1 cellular context compared by ENCODE assay signal in the genomic region with DNA sequence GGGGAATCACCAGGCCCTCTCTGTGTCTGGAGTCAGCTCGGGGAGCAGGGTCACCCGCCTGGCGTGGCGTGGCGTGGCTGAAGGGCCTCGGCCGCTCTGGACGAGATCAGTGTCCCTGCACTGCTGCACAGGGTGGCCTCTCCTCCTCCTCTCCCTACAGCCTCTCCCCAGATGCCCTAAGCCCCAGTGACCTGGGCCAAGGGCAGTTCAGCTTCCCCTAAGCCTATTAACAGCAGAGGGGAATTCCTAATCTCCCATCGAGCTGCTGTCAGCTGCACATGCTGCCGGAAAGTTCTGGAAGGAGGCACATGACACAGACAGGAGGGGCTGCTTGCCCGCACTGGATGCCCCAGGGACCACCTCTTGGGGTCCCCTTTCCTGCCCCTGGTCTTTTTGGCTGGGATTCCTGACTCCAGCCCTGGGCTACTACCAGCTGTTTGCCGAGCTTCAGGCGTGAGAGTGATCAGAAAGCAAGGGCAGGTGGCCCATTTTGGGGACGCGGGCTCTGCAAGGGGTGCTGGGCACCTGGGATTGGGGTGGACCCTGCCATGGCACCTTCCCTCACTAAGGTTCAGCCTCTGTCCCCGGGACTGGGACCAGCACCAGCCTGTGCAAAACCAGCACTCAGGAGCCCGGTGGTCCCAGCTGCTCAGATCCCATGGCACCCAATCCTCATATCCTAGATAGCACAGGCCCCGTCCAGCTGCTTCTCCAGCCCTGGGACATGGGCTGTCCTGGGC.
TF ChIP-seq lines count a peak whose summit lies in the region.

No MANE protein-coding gene starts in this region.

TF ChIP-seq in HepG2, 621 proteins besides CTCF, POLR2A, EP300 and RAD21 (continued from another document and continues in another):
- TF ChIP-seq, protein P1, sequence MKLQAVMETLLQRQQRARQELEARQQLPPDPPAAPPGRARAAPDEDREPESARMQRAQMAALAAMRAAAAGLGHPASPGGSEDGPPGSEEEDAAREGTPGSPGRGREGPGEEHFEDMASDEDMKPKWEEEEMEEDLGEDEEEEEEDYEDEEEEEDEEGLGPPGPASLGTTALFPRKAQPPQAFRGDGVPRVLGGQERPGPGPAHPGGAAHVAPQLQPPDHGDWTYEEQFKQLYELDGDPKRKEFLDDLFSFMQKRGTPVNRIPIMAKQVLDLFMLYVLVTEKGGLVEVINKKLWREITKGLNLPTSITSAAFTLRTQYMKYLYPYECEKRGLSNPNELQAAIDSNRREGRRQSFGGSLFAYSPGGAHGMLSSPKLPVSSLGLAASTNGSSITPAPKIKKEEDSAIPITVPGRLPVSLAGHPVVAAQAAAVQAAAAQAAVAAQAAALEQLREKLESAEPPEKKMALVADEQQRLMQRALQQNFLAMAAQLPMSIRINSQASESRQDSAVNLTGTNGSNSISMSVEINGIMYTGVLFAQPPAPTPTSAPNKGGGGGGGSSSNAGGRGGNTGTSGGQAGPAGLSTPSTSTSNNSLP (IDR thresholded peaks at IDR 0.05; ENCODE audit: low read depth, low read length), result 0 out of 2 replicates have a peak, but pooled peaks have one; percentile 11
- TF ChIP-seq MATR3 (CRISPR knock-in tag; IDR thresholded peaks at IDR 0.05), result no peak
- TF ChIP-seq, protein P2, sequence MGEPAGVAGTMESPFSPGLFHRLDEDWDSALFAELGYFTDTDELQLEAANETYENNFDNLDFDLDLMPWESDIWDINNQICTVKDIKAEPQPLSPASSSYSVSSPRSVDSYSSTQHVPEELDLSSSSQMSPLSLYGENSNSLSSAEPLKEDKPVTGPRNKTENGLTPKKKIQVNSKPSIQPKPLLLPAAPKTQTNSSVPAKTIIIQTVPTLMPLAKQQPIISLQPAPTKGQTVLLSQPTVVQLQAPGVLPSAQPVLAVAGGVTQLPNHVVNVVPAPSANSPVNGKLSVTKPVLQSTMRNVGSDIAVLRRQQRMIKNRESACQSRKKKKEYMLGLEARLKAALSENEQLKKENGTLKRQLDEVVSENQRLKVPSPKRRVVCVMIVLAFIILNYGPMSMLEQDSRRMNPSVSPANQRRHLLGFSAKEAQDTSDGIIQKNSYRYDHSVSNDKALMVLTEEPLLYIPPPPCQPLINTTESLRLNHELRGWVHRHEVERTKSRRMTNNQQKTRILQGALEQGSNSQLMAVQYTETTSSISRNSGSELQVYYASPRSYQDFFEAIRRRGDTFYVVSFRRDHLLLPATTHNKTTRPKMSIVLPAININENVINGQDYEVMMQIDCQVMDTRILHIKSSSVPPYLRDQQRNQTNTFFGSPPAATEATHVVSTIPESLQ (CRISPR knock-in tag; conservative IDR thresholded peaks at IDR 0.05), result no peak
- TF ChIP-seq PAWR (CRISPR knock-in tag; IDR thresholded peaks at IDR 0.05; ENCODE audit: borderline replicate concordance), result no peak
- no peak for TF ChIP-seq HIC2 (CRISPR knock-in tag; IDR thresholded peaks at IDR 0.05; ENCODE audit: low read depth)
- TF ChIP-seq SRF (IDR thresholded peaks at IDR 0.05; ENCODE audit: low read depth, low read length), result no peak
- no peak for TF ChIP-seq ETV6 (CRISPR knock-in tag; conservative IDR thresholded peaks at IDR 0.05)
- TF ChIP-seq ZNF460 (CRISPR knock-in tag; IDR thresholded peaks at IDR 0.05; ENCODE audit: borderline replicate concordance), result no peak
- TF ChIP-seq, protein P3, sequence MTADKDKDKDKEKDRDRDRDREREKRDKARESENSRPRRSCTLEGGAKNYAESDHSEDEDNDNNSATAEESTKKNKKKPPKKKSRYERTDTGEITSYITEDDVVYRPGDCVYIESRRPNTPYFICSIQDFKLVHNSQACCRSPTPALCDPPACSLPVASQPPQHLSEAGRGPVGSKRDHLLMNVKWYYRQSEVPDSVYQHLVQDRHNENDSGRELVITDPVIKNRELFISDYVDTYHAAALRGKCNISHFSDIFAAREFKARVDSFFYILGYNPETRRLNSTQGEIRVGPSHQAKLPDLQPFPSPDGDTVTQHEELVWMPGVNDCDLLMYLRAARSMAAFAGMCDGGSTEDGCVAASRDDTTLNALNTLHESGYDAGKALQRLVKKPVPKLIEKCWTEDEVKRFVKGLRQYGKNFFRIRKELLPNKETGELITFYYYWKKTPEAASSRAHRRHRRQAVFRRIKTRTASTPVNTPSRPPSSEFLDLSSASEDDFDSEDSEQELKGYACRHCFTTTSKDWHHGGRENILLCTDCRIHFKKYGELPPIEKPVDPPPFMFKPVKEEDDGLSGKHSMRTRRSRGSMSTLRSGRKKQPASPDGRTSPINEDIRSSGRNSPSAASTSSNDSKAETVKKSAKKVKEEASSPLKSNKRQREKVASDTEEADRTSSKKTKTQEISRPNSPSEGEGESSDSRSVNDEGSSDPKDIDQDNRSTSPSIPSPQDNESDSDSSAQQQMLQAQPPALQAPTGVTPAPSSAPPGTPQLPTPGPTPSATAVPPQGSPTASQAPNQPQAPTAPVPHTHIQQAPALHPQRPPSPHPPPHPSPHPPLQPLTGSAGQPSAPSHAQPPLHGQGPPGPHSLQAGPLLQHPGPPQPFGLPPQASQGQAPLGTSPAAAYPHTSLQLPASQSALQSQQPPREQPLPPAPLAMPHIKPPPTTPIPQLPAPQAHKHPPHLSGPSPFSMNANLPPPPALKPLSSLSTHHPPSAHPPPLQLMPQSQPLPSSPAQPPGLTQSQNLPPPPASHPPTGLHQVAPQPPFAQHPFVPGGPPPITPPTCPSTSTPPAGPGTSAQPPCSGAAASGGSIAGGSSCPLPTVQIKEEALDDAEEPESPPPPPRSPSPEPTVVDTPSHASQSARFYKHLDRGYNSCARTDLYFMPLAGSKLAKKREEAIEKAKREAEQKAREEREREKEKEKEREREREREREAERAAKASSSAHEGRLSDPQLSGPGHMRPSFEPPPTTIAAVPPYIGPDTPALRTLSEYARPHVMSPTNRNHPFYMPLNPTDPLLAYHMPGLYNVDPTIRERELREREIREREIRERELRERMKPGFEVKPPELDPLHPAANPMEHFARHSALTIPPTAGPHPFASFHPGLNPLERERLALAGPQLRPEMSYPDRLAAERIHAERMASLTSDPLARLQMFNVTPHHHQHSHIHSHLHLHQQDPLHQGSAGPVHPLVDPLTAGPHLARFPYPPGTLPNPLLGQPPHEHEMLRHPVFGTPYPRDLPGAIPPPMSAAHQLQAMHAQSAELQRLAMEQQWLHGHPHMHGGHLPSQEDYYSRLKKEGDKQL (CRISPR knock-in tag; IDR thresholded peaks at IDR 0.05; ENCODE audit: low read depth), result no peak
- TF ChIP-seq, protein P4, sequence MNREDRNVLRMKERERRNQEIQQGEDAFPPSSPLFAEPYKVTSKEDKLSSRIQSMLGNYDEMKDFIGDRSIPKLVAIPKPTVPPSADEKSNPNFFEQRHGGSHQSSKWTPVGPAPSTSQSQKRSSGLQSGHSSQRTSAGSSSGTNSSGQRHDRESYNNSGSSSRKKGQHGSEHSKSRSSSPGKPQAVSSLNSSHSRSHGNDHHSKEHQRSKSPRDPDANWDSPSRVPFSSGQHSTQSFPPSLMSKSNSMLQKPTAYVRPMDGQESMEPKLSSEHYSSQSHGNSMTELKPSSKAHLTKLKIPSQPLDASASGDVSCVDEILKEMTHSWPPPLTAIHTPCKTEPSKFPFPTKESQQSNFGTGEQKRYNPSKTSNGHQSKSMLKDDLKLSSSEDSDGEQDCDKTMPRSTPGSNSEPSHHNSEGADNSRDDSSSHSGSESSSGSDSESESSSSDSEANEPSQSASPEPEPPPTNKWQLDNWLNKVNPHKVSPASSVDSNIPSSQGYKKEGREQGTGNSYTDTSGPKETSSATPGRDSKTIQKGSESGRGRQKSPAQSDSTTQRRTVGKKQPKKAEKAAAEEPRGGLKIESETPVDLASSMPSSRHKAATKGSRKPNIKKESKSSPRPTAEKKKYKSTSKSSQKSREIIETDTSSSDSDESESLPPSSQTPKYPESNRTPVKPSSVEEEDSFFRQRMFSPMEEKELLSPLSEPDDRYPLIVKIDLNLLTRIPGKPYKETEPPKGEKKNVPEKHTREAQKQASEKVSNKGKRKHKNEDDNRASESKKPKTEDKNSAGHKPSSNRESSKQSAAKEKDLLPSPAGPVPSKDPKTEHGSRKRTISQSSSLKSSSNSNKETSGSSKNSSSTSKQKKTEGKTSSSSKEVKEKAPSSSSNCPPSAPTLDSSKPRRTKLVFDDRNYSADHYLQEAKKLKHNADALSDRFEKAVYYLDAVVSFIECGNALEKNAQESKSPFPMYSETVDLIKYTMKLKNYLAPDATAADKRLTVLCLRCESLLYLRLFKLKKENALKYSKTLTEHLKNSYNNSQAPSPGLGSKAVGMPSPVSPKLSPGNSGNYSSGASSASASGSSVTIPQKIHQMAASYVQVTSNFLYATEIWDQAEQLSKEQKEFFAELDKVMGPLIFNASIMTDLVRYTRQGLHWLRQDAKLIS (CRISPR knock-in tag; IDR thresholded peaks at IDR 0.05), result no peak
- TF ChIP-seq RARA (CRISPR knock-in tag; IDR thresholded peaks at IDR 0.05), result peak; percentile 96
- no peak for TF ChIP-seq RBM22 (optimal IDR thresholded peaks at IDR 0.05; ENCODE audit: low read length)
- TF ChIP-seq KLF16 (CRISPR knock-in tag; IDR thresholded peaks at IDR 0.05), result no peak
- TF ChIP-seq ZMYM4 (CRISPR knock-in tag; IDR thresholded peaks at IDR 0.05), result 0 out of 2 replicates have a peak, but pooled peaks have one; percentile 38
- TF ChIP-seq TP53 (CRISPR knock-in tag; conservative IDR thresholded peaks at IDR 0.05), result no peak
- no peak for TF ChIP-seq ZNF569 (CRISPR knock-in tag; IDR thresholded peaks at IDR 0.05; ENCODE audit: borderline replicate concordance)
- TF ChIP-seq ZNF780A (CRISPR knock-in tag; IDR thresholded peaks at IDR 0.05), result no peak
- no peak for TF ChIP-seq MBNL3 (CRISPR knock-in tag; conservative IDR thresholded peaks at IDR 0.05)
- TF ChIP-seq IKZF4 (CRISPR knock-in tag; IDR thresholded peaks at IDR 0.05; ENCODE audit: borderline replicate concordance, low read depth, not compliant biosample characterization), result no peak
- TF ChIP-seq NFIB (CRISPR knock-in tag; IDR thresholded peaks at IDR 0.05; ENCODE audit: borderline replicate concordance), result no peak
- peak; percentile 42; the same call in 1 of the 2 replicates for TF ChIP-seq ZNF292 (CRISPR knock-in tag; IDR thresholded peaks at IDR 0.05; ENCODE audit: borderline replicate concordance, low read depth)
- no peak for TF ChIP-seq CAMTA2 (CRISPR knock-in tag; IDR thresholded peaks at IDR 0.05; ENCODE audit: borderline replicate concordance)
- TF ChIP-seq MAF1 (CRISPR knock-in tag; IDR thresholded peaks at IDR 0.05; ENCODE audit: borderline replicate concordance), result no peak
- peak; percentile 47; the same call in 1 of the 2 replicates for TF ChIP-seq ZNF441 (CRISPR knock-in tag; IDR thresholded peaks at IDR 0.05; ENCODE audit: borderline replicate concordance)
- TF ChIP-seq, protein P5, sequence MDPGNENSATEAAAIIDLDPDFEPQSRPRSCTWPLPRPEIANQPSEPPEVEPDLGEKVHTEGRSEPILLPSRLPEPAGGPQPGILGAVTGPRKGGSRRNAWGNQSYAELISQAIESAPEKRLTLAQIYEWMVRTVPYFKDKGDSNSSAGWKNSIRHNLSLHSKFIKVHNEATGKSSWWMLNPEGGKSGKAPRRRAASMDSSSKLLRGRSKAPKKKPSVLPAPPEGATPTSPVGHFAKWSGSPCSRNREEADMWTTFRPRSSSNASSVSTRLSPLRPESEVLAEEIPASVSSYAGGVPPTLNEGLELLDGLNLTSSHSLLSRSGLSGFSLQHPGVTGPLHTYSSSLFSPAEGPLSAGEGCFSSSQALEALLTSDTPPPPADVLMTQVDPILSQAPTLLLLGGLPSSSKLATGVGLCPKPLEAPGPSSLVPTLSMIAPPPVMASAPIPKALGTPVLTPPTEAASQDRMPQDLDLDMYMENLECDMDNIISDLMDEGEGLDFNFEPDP (CRISPR knock-in tag; conservative IDR thresholded peaks at IDR 0.05), result no peak
- TF ChIP-seq SP1 (IDR thresholded peaks at IDR 0.05), result no peak
- no peak for TF ChIP-seq SP1 (CRISPR knock-in tag; IDR thresholded peaks at IDR 0.05)
- TF ChIP-seq ZNF546 (CRISPR knock-in tag; conservative IDR thresholded peaks at IDR 0.05), result 0 out of 2 replicates have a peak, but pooled peaks have one; percentile 43
- TF ChIP-seq ZNF574 (CRISPR knock-in tag; IDR thresholded peaks at IDR 0.05), result peak; percentile 26; the same call in 1 of the 2 replicates
- no peak for TF ChIP-seq FOXA1 (IDR thresholded peaks at IDR 0.05)
- no peak for TF ChIP-seq FOXA1 (CRISPR knock-in tag; IDR thresholded peaks at IDR 0.05)
- TF ChIP-seq SALL2 (CRISPR knock-in tag; IDR thresholded peaks at IDR 0.05), result no peak
- TF ChIP-seq ZNF747 (CRISPR knock-in tag; IDR thresholded peaks at IDR 0.05; ENCODE audit: borderline replicate concordance), result peak; percentile 60; the same call in 1 of the 2 replicates
- no peak for TF ChIP-seq SOX13 (IDR thresholded peaks at IDR 0.05)
- peak in 1 of 2 experiments; percentile 13; a peak in 1 of 4 replicates for TF ChIP-seq SOX13 (CRISPR knock-in tag; conservative IDR thresholded peaks at IDR 0.05 in 1 of 2, IDR thresholded peaks at IDR 0.05 in 1 of 2)
- TF ChIP-seq TAF15 (IDR thresholded peaks at IDR 0.05; ENCODE audit: low read depth, low read length, poor library complexity, severe bottlenecking), result no peak
- TF ChIP-seq ZBTB38 (CRISPR knock-in tag; IDR thresholded peaks at IDR 0.05), result no peak
- TF ChIP-seq NFE2L2 (IDR thresholded peaks at IDR 0.05; ENCODE audit: low read length), result no peak
- no peak for TF ChIP-seq SSRP1 (CRISPR knock-in tag; IDR thresholded peaks at IDR 0.05)
- no peak for TF ChIP-seq ZNF75D (CRISPR knock-in tag; IDR thresholded peaks at IDR 0.05; ENCODE audit: borderline replicate concordance)
